9 cellular contexts compared by ENCODE assay signal in the genomic region with DNA sequence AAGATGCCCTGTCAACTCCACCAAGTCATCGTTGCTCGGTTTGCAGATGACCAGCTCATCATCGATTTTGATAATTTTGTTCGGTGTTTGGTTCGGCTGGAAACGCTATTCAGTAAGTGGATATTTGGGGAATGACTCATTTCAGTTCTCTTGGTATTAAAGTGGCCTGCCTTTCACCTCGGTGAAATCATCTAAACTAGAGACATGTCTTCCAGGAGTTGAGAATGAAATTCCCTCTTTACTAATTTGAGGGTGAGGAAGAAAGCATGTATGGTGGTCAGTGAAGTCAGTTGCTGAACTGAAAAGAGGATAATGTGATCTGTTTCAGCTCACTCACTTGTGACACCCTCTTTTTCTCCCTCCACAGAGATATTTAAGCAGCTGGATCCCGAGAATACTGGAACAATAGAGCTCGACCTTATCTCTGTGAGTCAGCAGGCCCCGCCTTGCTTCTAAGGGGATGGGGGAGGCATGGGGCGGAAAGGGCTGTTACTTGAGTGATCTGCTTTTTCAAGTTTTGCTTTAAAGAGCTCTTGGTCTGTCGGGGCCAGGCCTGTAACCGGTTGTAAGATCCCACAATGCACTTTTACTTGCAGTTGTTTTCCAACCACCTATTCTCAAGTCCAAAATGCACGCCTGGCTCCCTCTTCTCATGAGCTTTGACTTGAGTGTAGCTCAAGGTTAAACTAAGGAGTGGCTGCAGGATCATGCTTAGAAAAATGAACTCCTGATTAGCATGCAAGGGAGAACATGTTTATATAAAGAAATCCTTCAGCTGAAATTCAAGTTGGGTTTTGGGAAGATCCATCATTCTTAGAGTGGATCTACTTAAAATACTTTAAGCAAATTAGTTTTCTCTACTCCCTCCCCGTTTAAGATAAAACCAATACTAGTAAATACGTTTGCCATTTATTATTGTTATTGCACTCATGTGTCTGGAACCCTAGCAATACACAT. TPM values are rescaled to one million over a fixed set of nuclear protein-coding genes. Genes with fewer than 3 reads are reported as not detected.
DNase-seq lines count a peak whose midpoint lies in the region; ATAC-seq lines count a peak whose summit lies in the region.
"Had no signal": no experiment of that assay in that cellular context is flagged by ENCODE, and none has a peak within 500 bp of the region (broad histone marks: within the 10 kb centered on the region; RNA-seq: fewer than 3 reads in every experiment).

No MANE protein-coding gene starts in this region.

- H3K9me3 Mint-ChIP-seq in activated CD8-positive, alpha-beta memory T cell treated with anti-CD3 and anti-CD28 coated beads, Interleukin-2, amount 10 ng/mL, durations not matched to agents 7 days and 5 days (ENCODE audit: low read depth), result no peaks in the 10 kb centered on the region
- H3K9me3 Mint-ChIP-seq: dendritic cell treated with granulocyte-macrophage colony-stimulating factor and Interleukin-4, amounts not matched to agents 40 ng/mL and 50 ng/mL, for 4 days had no signal

- no peak overlapping the region for H3K4me3 Mint-ChIP-seq in activated CD8-positive, alpha-beta memory T cell treated with anti-CD3 and anti-CD28 coated beads, Interleukin-2, amount 10 ng/mL, durations not matched to agents 7 days and 5 days
- H3K4me3 Mint-ChIP-seq: dendritic cell treated with granulocyte-macrophage colony-stimulating factor and Interleukin-4, amounts not matched to agents 40 ng/mL and 50 ng/mL, for 4 days had no signal

- CTCF ChIA-PET in activated CD8-positive, alpha-beta memory T cell treated with anti-CD3 and anti-CD28 coated beads, Interleukin-2, amount 10 ng/mL, durations not matched to agents 7 days and 5 days (lab: Charles Lee), result interaction anchor here (0.7 to 3.0 kb wide), 3 partner anchors 21 to 74 kb away, joined by 3 to 15 read pairs (median 4); no protein-coding TSS in a partner anchor

- H3K36me3 Mint-ChIP-seq in activated CD8-positive, alpha-beta memory T cell treated with anti-CD3 and anti-CD28 coated beads, Interleukin-2, amount 10 ng/mL, durations not matched to agents 7 days and 5 days, result peaks cover 65% of the 10 kb centered on the region

- peak; percentile 34 for DNase-seq in Ammon's horn (ENCODE audit: low spot score)
- peak; percentile 39 for DNase-seq in activated CD8-positive, alpha-beta memory T cell treated with anti-CD3 and anti-CD28 coated beads, Interleukin-2, amount 10 ng/mL, durations not matched to agents 7 days and 5 days
- peak; percentile 86 for DNase-seq in glomerular visceral epithelial cell (ENCODE audit: extremely low spot score)
- peak; percentile 79 for DNase-seq in pulmonary artery endothelial cell (ENCODE audit: low read depth, low spot score)
- DNase-seq in stimulated activated CD4-positive, alpha-beta T cell treated with anti-CD3 and anti-CD28 coated beads, Interleukin-12 subunit alpha, Interleukin-12 subunit beta, amount 100 ng/mL, for 4 hours, result no peak
- DNase-seq in NCI-H526 treated with DMSO at 0.1 percent for 48 hours (lab: John Stamatoyannopoulos, UW), result no peak
- no peak for DNase-seq in GF-D8 (lab: John Stamatoyannopoulos, UW)

- ATAC-seq in HG03280 (IDR thresholded peaks at IDR 0.05; ENCODE audit: unreplicated experiment), result peak; percentile 30
- peak; percentile 26 for ATAC-seq in activated CD8-positive, alpha-beta memory T cell treated with anti-CD3 and anti-CD28 coated beads, Interleukin-2, amount 10 ng/mL, durations not matched to agents 7 days and 5 days

- peaks cover 54% of the 10 kb centered on the region for H3K4me1 Mint-ChIP-seq in activated CD8-positive, alpha-beta memory T cell treated with anti-CD3 and anti-CD28 coated beads, Interleukin-2, amount 10 ng/mL, durations not matched to agents 7 days and 5 days

- peak overlapping the region; percentile 61 for H3K27ac Mint-ChIP-seq in activated CD8-positive, alpha-beta memory T cell treated with anti-CD3 and anti-CD28 coated beads, Interleukin-2, amount 10 ng/mL, durations not matched to agents 7 days and 5 days

- no peaks in the 10 kb centered on the region for H3K27me3 Mint-ChIP-seq in activated CD8-positive, alpha-beta memory T cell treated with anti-CD3 and anti-CD28 coated beads, Interleukin-2, amount 10 ng/mL, durations not matched to agents 7 days and 5 days
- H3K27me3 Mint-ChIP-seq: dendritic cell treated with granulocyte-macrophage colony-stimulating factor and Interleukin-4, amounts not matched to agents 40 ng/mL and 50 ng/mL, for 4 days had no signal

RNA-seq across cellular contexts. Expression of a gene that starts 59.8 kb away (rescaled TPM):
- total RNA-seq in activated CD8-positive, alpha-beta memory T cell treated with anti-CD3 and anti-CD28 coated beads, Interleukin-2, amount 10 ng/mL, durations not matched to agents 7 days and 5 days, result 100 to 1,000 TPM; 183 to 255 TPM
- 436 and 498 TPM in 2 replicates for total RNA-seq in pulmonary artery endothelial cell

Comparison
In these comparisons a context has a peak if more than half of its experiments do, and no peak if none do; other contexts are left out.
1. DNase-seq: peak in Ammon's horn (single experiment), activated CD8-positive, alpha-beta memory T cell treated with anti-CD3 and anti-CD28 coated beads, Interleukin-2, amount 10 ng/mL, durations not matched to agents 7 days and 5 days (single experiment), glomerular visceral epithelial cell (single experiment) and pulmonary artery endothelial cell (single experiment); none in stimulated activated CD4-positive, alpha-beta T cell treated with anti-CD3 and anti-CD28 coated beads, Interleukin-12 subunit alpha, Interleukin-12 subunit beta, amount 100 ng/mL, for 4 hours (single experiment), NCI-H526 treated with DMSO at 0.1 percent for 48 hours (single experiment) and GF-D8 (single experiment).